In genomic region chr19:10651821-10652220, GRCh38 we compare ENCODE assay signal across 17 cellular contexts. TPM values are rescaled to one million over a fixed set of nuclear protein-coding genes. Genes with fewer than 3 reads are reported as not detected.
DNase-seq lines count a peak whose midpoint lies in the region; ATAC-seq and TF ChIP-seq lines count a peak whose summit lies in the region.
"Had no signal": no experiment of that assay in that cellular context is flagged by ENCODE, and none has a peak within 500 bp of the region (broad histone marks: within the 10 kb centered on the region; RNA-seq: fewer than 3 reads in every experiment).

No MANE protein-coding gene starts in this region.

- intact Hi-C loops in CD8-positive, alpha-beta T cell (cut with DNase I, micrococcal nuclease) = loop anchor here (2.0 to 10.0 kb wide), 4 partner anchors 71 to 730 kb away; partner anchors contain the start of genes CDC37 (in 1 of the 2), EPOR (in 1 of the 2) and KEAP1 (in 1 of the 2)

- no peaks in the 10 kb centered on the region for H3F3A ChIP-seq in Loucy (ENCODE audit: low read depth)

- peak overlapping the region; percentile 79 for H3K27ac Mint-ChIP-seq in CD8-positive, alpha-beta T cell
- peak overlapping the region; percentile 34 for H3K27ac Mint-ChIP-seq in activated naive CD8-positive, alpha-beta T cell treated with anti-CD3 and anti-CD28 coated beads, Interleukin-2, amount 10 ng/mL, durations not matched to agents 7 days and 5 days
- H3K27ac Mint-ChIP-seq in nephron = peak overlapping the region; percentile 94 to 98 (median 94)

- no peak overlapping the region for H2AFZ ChIP-seq in Loucy (ENCODE audit: low read length)
- H2AFZ ChIP-seq: parathyroid adenoma had no signal

- H3K9me3 ChIP-seq in CD8-positive, alpha-beta T cell (ENCODE audit: low read length) = no peaks in the 10 kb centered on the region
- no peaks in the 10 kb centered on the region for H3K9me3 ChIP-seq in Loucy (ENCODE audit: insufficient read depth, low read depth, low read length)
- H3K9me3 ChIP-seq: gastrocnemius medialis, stomach had no signal

- CTCF ChIA-PET in CD8-positive, alpha-beta T cell (lab: Charles Lee) = interaction anchor here (0.9 to 17.8 kb wide), 6 partner anchors 8 to 110 kb away, joined by 3 to 611 read pairs (median 3); no protein-coding TSS in a partner anchor

- no peak overlapping the region for H3K27ac ChIP-seq in CD8-positive, alpha-beta T cell (ENCODE audit: low read depth, low read length)
- no peak overlapping the region for H3K27ac ChIP-seq in foreskin keratinocyte
- H3K27ac ChIP-seq: parathyroid adenoma had no signal

- peaks cover 28% of the 10 kb centered on the region for H3K4me1 ChIP-seq in CD8-positive, alpha-beta T cell (ENCODE audit: insufficient read depth, low read length)
- H3K4me1 ChIP-seq in Loucy (ENCODE audit: insufficient read depth, low read length, poor library complexity, severe bottlenecking) (peaks cover 11% of the 10 kb centered on the region), foreskin keratinocyte (peaks cover 4% of the 10 kb centered on the region)

- no peak for DNase-seq in CD8-positive, alpha-beta T cell
- DNase-seq in activated naive CD8-positive, alpha-beta T cell treated with anti-CD3 and anti-CD28 coated beads, Interleukin-2, amount 10 ng/mL, durations not matched to agents 7 days and 5 days = no peak
- DNase-seq in foreskin keratinocyte = no peak
- DNase-seq: activated effector memory CD4-positive, alpha-beta T cell treated with Interleukin-2 at 50 U/mL for 16 hours; Calu3; dermis blood vessel endothelial cell; gastrocnemius medialis; KBM-7; left cardiac atrium; NCI-H2171; stomach had no signal

- H3K79me2 ChIP-seq in Loucy (ENCODE audit: insufficient read depth, low read length) = peaks cover 49% of the 10 kb centered on the region

- no peak for TF ChIP-seq CTCF in CD8-positive, alpha-beta T cell (IDR thresholded peaks at IDR 0.05)
- no peak for TF ChIP-seq CTCF in Loucy (conservative IDR thresholded peaks at IDR 0.05; ENCODE audit: low read length)
- no peak for TF ChIP-seq CTCF in nephron (IDR thresholded peaks at IDR 0.05; ENCODE audit: unreplicated experiment in 3 of 3)
- TF ChIP-seq CTCF in foreskin keratinocyte (conservative IDR thresholded peaks at IDR 0.05) = no peak

- H3K4me3 Mint-ChIP-seq in CD8-positive, alpha-beta T cell = peak overlapping the region; percentile 94
- H3K4me3 Mint-ChIP-seq in activated naive CD8-positive, alpha-beta T cell treated with anti-CD3 and anti-CD28 coated beads, Interleukin-2, amount 10 ng/mL, durations not matched to agents 7 days and 5 days = peak overlapping the region; percentile 47
- H3K4me3 Mint-ChIP-seq in nephron = peak overlapping the region; percentile 85 to 97 (median 89)

- H3K27me3 Mint-ChIP-seq in CD8-positive, alpha-beta T cell (ENCODE audit: low read depth) = no peaks in the 10 kb centered on the region
- H3K27me3 Mint-ChIP-seq in activated naive CD8-positive, alpha-beta T cell treated with anti-CD3 and anti-CD28 coated beads, Interleukin-2, amount 10 ng/mL, durations not matched to agents 7 days and 5 days = no peaks in the 10 kb centered on the region
- H3K27me3 Mint-ChIP-seq in nephron (ENCODE audit: low read depth) = no peaks in the 10 kb centered on the region

- POLR2A ChIA-PET in CD8-positive, alpha-beta T cell (lab: Charles Lee) = interaction anchor here (0.8 to 3.5 kb wide), 2 partner anchors 49 to 72 kb away, joined by 4 to 21 read pairs; no protein-coding TSS in a partner anchor
- POLR2A ChIA-PET in activated naive CD8-positive, alpha-beta T cell treated with anti-CD3 and anti-CD28 coated beads, Interleukin-2, amount 10 ng/mL, durations not matched to agents 7 days and 5 days (lab: Charles Lee) = interaction anchor here (0.6 to 1.4 kb wide), 8 partner anchors 22 to 140 kb away, joined by 3 to 7 read pairs (median 3); no protein-coding TSS in a partner anchor

- ATAC-seq in CD8-positive, alpha-beta T cell = no peak
- no peak for ATAC-seq in activated naive CD8-positive, alpha-beta T cell treated with anti-CD3 and anti-CD28 coated beads, Interleukin-2, amount 10 ng/mL, durations not matched to agents 7 days and 5 days (ENCODE audit: low read depth)
- ATAC-seq in foreskin keratinocyte (no peak), GM18520 (IDR thresholded peaks at IDR 0.05; ENCODE audit: unreplicated experiment) (no peak), HG02759 (IDR thresholded peaks at IDR 0.05; ENCODE audit: unreplicated experiment) (no peak)
- ATAC-seq: gastrocnemius medialis, left cardiac atrium, Panc1 had no signal

- H3K27me3 ChIP-seq in CD8-positive, alpha-beta T cell (ENCODE audit: insufficient read depth, low read length) = no peaks in the 10 kb centered on the region
- peaks cover 8% of the 10 kb centered on the region for H3K27me3 ChIP-seq in Loucy (ENCODE audit: insufficient read depth, low read length, poor library complexity, severe bottlenecking)
- H3K27me3 ChIP-seq in foreskin keratinocyte = no peaks in the 10 kb centered on the region
- H3K27me3 ChIP-seq: gastrocnemius medialis, stomach had no signal

- no peaks in the 10 kb centered on the region for H3K9me2 ChIP-seq in Loucy (replicated peaks; ENCODE audit: low read depth, low read length)

- H3K4me1 Mint-ChIP-seq in CD8-positive, alpha-beta T cell (ENCODE audit: low read depth) = peaks cover 35% of the 10 kb centered on the region
- H3K4me1 Mint-ChIP-seq in activated naive CD8-positive, alpha-beta T cell treated with anti-CD3 and anti-CD28 coated beads, Interleukin-2, amount 10 ng/mL, durations not matched to agents 7 days and 5 days = peaks cover 26% of the 10 kb centered on the region
- H3K4me1 Mint-ChIP-seq in nephron = peaks cover 33% of the 10 kb centered on the region

- peak overlapping the region; percentile 80 for H3K4me2 ChIP-seq in Loucy (ENCODE audit: low read depth, low read length, poor library complexity, severe bottlenecking)

- peak overlapping the region; percentile 99 for H3K9ac ChIP-seq in Loucy (ENCODE audit: low read depth, low read length, poor library complexity, severe bottlenecking)
- H3K9ac ChIP-seq: parathyroid adenoma had no signal

- peaks cover 26% of the 10 kb centered on the region for H3K36me3 Mint-ChIP-seq in CD8-positive, alpha-beta T cell
- peaks cover 8% of the 10 kb centered on the region for H3K36me3 Mint-ChIP-seq in activated naive CD8-positive, alpha-beta T cell treated with anti-CD3 and anti-CD28 coated beads, Interleukin-2, amount 10 ng/mL, durations not matched to agents 7 days and 5 days
- H3K36me3 Mint-ChIP-seq in nephron (ENCODE audit: low read depth) = peaks cover 13% of the 10 kb centered on the region

- H3K4me3 ChIP-seq in CD8-positive, alpha-beta T cell (ENCODE audit: low read depth, low read length) = no peak overlapping the region
- peak overlapping the region; percentile 86 for H3K4me3 ChIP-seq in Loucy (ENCODE audit: low read length, poor library complexity, severe bottlenecking)

- no peaks in the 10 kb centered on the region for H3K36me3 ChIP-seq in CD8-positive, alpha-beta T cell (ENCODE audit: insufficient read depth, low read length)
- no peaks in the 10 kb centered on the region for H3K36me3 ChIP-seq in Loucy (ENCODE audit: insufficient read depth, low read length)
- H3K36me3 ChIP-seq: gastrocnemius medialis, stomach had no signal

- H3K9me3 Mint-ChIP-seq in CD8-positive, alpha-beta T cell = no peaks in the 10 kb centered on the region
- no peaks in the 10 kb centered on the region for H3K9me3 Mint-ChIP-seq in activated naive CD8-positive, alpha-beta T cell treated with anti-CD3 and anti-CD28 coated beads, Interleukin-2, amount 10 ng/mL, durations not matched to agents 7 days and 5 days
- H3K9me3 Mint-ChIP-seq in nephron = no peaks in the 10 kb centered on the region

- H4K20me1 ChIP-seq in Loucy (ENCODE audit: insufficient read depth, low read length, poor library complexity, severe bottlenecking) = peaks cover 21% of the 10 kb centered on the region

RNA-seq across cellular contexts. Expression of gene ILF3, which starts 2.3 kb away (rescaled TPM):
- total RNA-seq in CD8-positive, alpha-beta T cell = 100 to 1,000 TPM; 604 to 613 TPM
- total RNA-seq in activated naive CD8-positive, alpha-beta T cell treated with anti-CD3 and anti-CD28 coated beads, Interleukin-2, amount 10 ng/mL, durations not matched to agents 7 days and 5 days = 100 to 1,000 TPM; 344 to 354 TPM
- 189 and 218 TPM in 2 replicates for total RNA-seq in foreskin keratinocyte
- polyA plus RNA-seq in foreskin keratinocyte = 137 and 162 TPM in 2 replicates

RNA-seq across cellular contexts. Expression of gene SLC44A2, which starts 26.5 kb away (rescaled TPM):
- 100 to 1,000 TPM; 175 to 181 TPM for total RNA-seq in CD8-positive, alpha-beta T cell
- 100 to 1,000 TPM; 155 to 156 TPM for total RNA-seq in activated naive CD8-positive, alpha-beta T cell treated with anti-CD3 and anti-CD28 coated beads, Interleukin-2, amount 10 ng/mL, durations not matched to agents 7 days and 5 days
- total RNA-seq in foreskin keratinocyte = 136 and 141 TPM in 2 replicates
- 130 and 138 TPM in 2 replicates for polyA plus RNA-seq in foreskin keratinocyte

RNA-seq across cellular contexts. Expression of gene QTRT1, which starts 49.4 kb away (rescaled TPM):
- total RNA-seq in CD8-positive, alpha-beta T cell = 10 to 100 TPM; 47.3 to 52.1 TPM
- 10 to 100 TPM; 35.9 to 37.7 TPM for total RNA-seq in activated naive CD8-positive, alpha-beta T cell treated with anti-CD3 and anti-CD28 coated beads, Interleukin-2, amount 10 ng/mL, durations not matched to agents 7 days and 5 days
- 30.4 and 35.8 TPM in 2 replicates for total RNA-seq in foreskin keratinocyte
- 46.4 and 49.4 TPM in 2 replicates for polyA plus RNA-seq in foreskin keratinocyte

Comparison
In these comparisons a context has a peak if more than half of its experiments do, and no peak if none do; other contexts are left out.
1. H3K27ac Mint-ChIP-seq: peak in every context shown above with its lines; median percentile 94 in nephron; 79 in CD8-positive, alpha-beta T cell; 34 in activated naive CD8-positive, alpha-beta T cell treated with anti-CD3 and anti-CD28 coated beads, Interleukin-2, amount 10 ng/mL, durations not matched to agents 7 days and 5 days.